In the genomic region with DNA sequence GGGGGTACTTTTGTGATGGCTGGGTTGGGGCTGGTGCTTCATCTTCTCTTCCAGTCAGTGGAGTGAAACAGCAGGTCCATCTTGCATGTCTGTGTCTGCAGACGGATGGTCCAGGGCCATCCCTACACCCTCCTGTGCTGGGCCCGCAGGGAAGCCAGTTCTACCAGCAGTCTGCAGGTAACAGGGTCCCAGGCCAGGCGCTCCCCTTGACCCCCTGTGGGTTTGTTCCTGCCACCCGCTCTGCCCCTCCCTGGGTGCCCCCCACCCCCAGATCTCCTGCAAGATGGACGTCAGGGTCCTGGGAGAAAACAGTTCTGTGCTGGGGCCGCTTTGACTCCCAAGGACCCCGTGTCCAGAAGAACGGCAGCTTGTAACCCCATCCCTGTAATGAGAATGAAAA, we compare ENCODE assay signal across 24 cellular contexts.
"Had no signal": no experiment of that assay in that cellular context is flagged by ENCODE, and none has a peak within 500 bp of the region (broad histone marks: within the 10 kb centered on the region; RNA-seq: fewer than 3 reads in every experiment).

No MANE protein-coding gene starts in this region.

- H3K4me2 ChIP-seq: smooth muscle cell had no signal

- H3K4me1 ChIP-seq: breast epithelium, foreskin keratinocyte, left lung, pancreas, right lobe of liver, SJSA1, testis had no signal

- H3K27me3 ChIP-seq: foreskin keratinocyte, neutrophil, pancreas, right lobe of liver, SJSA1, testis had no signal

- H3K36me3 ChIP-seq: breast epithelium, left lung, neutrophil, pancreas, right lobe of liver, SJSA1 had no signal

- H3K27ac ChIP-seq: breast epithelium, foreskin keratinocyte, left lung, neutrophil, pancreas, right lobe of liver, SJSA1, testis had no signal

- DNase-seq: activated CD4-positive, alpha-beta T cell treated with anti-CD3 and anti-CD28 coated beads for 4 hours; activated CD4-positive, alpha-beta T cell treated with anti-CD3 and anti-CD28 coated beads, Interleukin-2, amount 50 U/mL, for 48 hours; activated naive CD4-positive, alpha-beta T cell treated with anti-CD3 and anti-CD28 coated beads for 36 hours; activated naive CD8-positive, alpha-beta T cell treated with anti-CD3 and anti-CD28 coated beads, Interleukin-2, amount 10 ng/mL, durations not matched to agents 7 days and 5 days; activated T-cell treated with anti-CD3 and anti-CD28 coated beads, Interleukin-2, amount 50 U/mL, for 4 hours; amniotic stem cell; cortex of kidney; erythroblast; foreskin keratinocyte; pancreas; stimulated activated CD4-positive, alpha-beta T cell treated with anti-CD3 and anti-CD28 coated beads, Interleukin-4, amount 100 ng/mL, for 1 hour; stimulated activated naive CD4-positive, alpha-beta T cell; T-helper 9 cell; testis; trophoblast cell had no signal

- H3K9me3 ChIP-seq: breast epithelium, left lung, neutrophil, pancreas, right lobe of liver, testis had no signal

- H3K4me3 ChIP-seq: breast epithelium, left lung, lung, pancreas, right lobe of liver, SJSA1, smooth muscle cell, testis had no signal

- ATAC-seq: activated T-cell treated with anti-CD3 and anti-CD28 coated beads, Interleukin-2, amount 50 U/mL, for 4 hours; foreskin keratinocyte; left lung; naive thymus-derived CD8-positive, alpha-beta T cell; pancreas; right lobe of liver; WTC11 had no signal
